ENCODE assay signal across 27 cellular contexts in genomic region chr1:231058416-231059109, GRCh38. TPM values are rescaled to one million over a fixed set of nuclear protein-coding genes. Genes with fewer than 3 reads are reported as not detected.
DNase-seq lines count a peak whose midpoint lies in the region; ATAC-seq, FAIRE-seq and TF ChIP-seq lines count a peak whose summit lies in the region.
"Had no signal": no experiment of that assay in that cellular context is flagged by ENCODE, and none has a peak within 500 bp of the region (broad histone marks: within the 10 kb centered on the region; RNA-seq: fewer than 3 reads in every experiment).

No MANE protein-coding gene starts in this region.

- H3K9me1 ChIP-seq in K562 (ENCODE audit: control insufficient read depth, insufficient read depth, low read length), result no peaks in the 10 kb centered on the region

- no peak overlapping the region for H3K27ac ChIP-seq in K562 (ENCODE audit: extremely low read depth, low read depth, low read length)
- H3K27ac ChIP-seq: BLaER1, cardiac muscle cell, gastrocnemius medialis, HL-60, psoas muscle, upper lobe of left lung had no signal

- intact Hi-C loops in Calu3 (cut with micrococcal nuclease; ENCODE audit: unreplicated experiment), result no loop called here
- intact Hi-C loops in K562 (cut with micrococcal nuclease), result no loop called here
- intact Hi-C loops in mucosa of descending colon (cut with DNase I, micrococcal nuclease), result no loop called here

- no peak for TF ChIP-seq RAD21 in K562 (CRISPR knock-in tag; conservative IDR thresholded peaks at IDR 0.05 in 1 of 2, IDR thresholded peaks at IDR 0.05 in 1 of 2)

- no peaks in the 10 kb centered on the region for H3K27me3 ChIP-seq in K562 (ENCODE audit: control insufficient read depth in 2 of 2, insufficient read depth in 2 of 2, low read length in 2 of 2)
- H3K27me3 ChIP-seq: BLaER1, cardiac muscle cell, gastrocnemius medialis, upper lobe of left lung had no signal

- no peak overlapping the region for H3K4me2 ChIP-seq in K562 (ENCODE audit: insufficient read depth, low read length)
- H3K4me2 ChIP-seq: BLaER1 had no signal

- CTCF ChIA-PET in Calu3 (lab: Charles Lee), result interaction anchor here (0.8 to 1.5 kb wide), 4 partner anchors 18 to 81 kb away, joined by 3 to 8 read pairs (median 3); partner anchors contain the start of gene FAM89A
- CTCF ChIA-PET in K562 (lab: Yijun Ruan, JAX; ENCODE audit: low intra/inter-chr PET ratio), result no interaction called here

- no peaks in the 10 kb centered on the region for H3K36me3 ChIP-seq in K562 (ENCODE audit: control insufficient read depth, insufficient read depth, low read length)
- H3K36me3 ChIP-seq in mucosa of descending colon (ENCODE audit: low read depth), result no peaks in the 10 kb centered on the region
- H3K36me3 ChIP-seq: BLaER1, cardiac muscle cell, gastrocnemius medialis, upper lobe of left lung had no signal

- peaks cover 21% of the 10 kb centered on the region for H3K4me1 Mint-ChIP-seq in Calu3 (ENCODE audit: low read depth, unreplicated experiment)
- peaks cover 5 to 6% of the 10 kb centered on the region in 2 donors for H3K4me1 Mint-ChIP-seq in stimulated activated naive B cell treated with anti-CD40 and anti-IgM and Interleukin-4, amounts not matched to agents 10 μg/mL and 1 μg/mL and 100 μg/mL, for 72 hours
- H3K4me1 Mint-ChIP-seq: WTC11 had no signal

- H3K27ac Mint-ChIP-seq in Calu3 (ENCODE audit: unreplicated experiment), result peak overlapping the region; percentile 8
- no peak overlapping the region for H3K27ac Mint-ChIP-seq in stimulated activated naive B cell treated with anti-CD40 and anti-IgM and Interleukin-4, amounts not matched to agents 10 μg/mL and 1 μg/mL and 100 μg/mL, for 72 hours
- H3K27ac Mint-ChIP-seq: WTC11 had no signal

- ATAC-seq in HG03095 (IDR thresholded peaks at IDR 0.05; ENCODE audit: unreplicated experiment), result peak; percentile 63
- ATAC-seq in K562, result peak; percentile 26
- ATAC-seq in mucosa of descending colon, result peak; percentile 60
- ATAC-seq in stimulated activated naive B cell treated with anti-CD40 and anti-IgM and Interleukin-4, amounts not matched to agents 10 μg/mL and 1 μg/mL and 100 μg/mL, for 72 hours (replicated peaks), result no peak
- ATAC-seq in HG03521 (IDR thresholded peaks at IDR 0.05; ENCODE audit: unreplicated experiment), result no peak
- no peak for ATAC-seq in HG02759 (IDR thresholded peaks at IDR 0.05; ENCODE audit: unreplicated experiment)
- ATAC-seq: gastrocnemius medialis, psoas muscle, WTC11 had no signal

- DNase-seq in Calu3 (peak; percentile 85), K562 (ENCODE audit: extremely low read depth in 1 of 4, low spot score in 3 of 4) (no peak), mucosa of descending colon (no peak), islet precursor cell (no peak)
- no peak for DNase-seq in stimulated activated naive B cell treated with anti-CD40 and anti-IgM and Interleukin-4, amounts not matched to agents 10 μg/mL and 1 μg/mL and 100 μg/mL, for 72 hours
- DNase-seq: activated CD4-positive, alpha-beta T cell treated with anti-CD3 and anti-CD28 coated beads, Interleukin-2, amount 50 U/mL, for 4 hours; activated CD8-positive, alpha-beta memory T cell treated with anti-CD3 and anti-CD28 coated beads, Interleukin-2, amount 50 U/mL, for 4 hours; activated naive CD4-positive, alpha-beta T cell treated with anti-CD3 and anti-CD28 coated beads, Interleukin-2, amount 50 U/mL, for 16 hours; anterior cingulate cortex; gastrocnemius medialis; hypothalamus; IMR-90; NCI-H1105; NCI-H1930; NCI-H526 treated with DMSO at 0.1 percent for 48 hours; psoas muscle; T-helper 9 cell; upper lobe of left lung had no signal

- no peak for TF ChIP-seq EP300 in K562 (IDR thresholded peaks at IDR 0.05; ENCODE audit: low read length)

- no peaks in the 10 kb centered on the region for H3K36me3 Mint-ChIP-seq in Calu3 (ENCODE audit: insufficient read depth, unreplicated experiment)
- no peaks in the 10 kb centered on the region for H3K36me3 Mint-ChIP-seq in stimulated activated naive B cell treated with anti-CD40 and anti-IgM and Interleukin-4, amounts not matched to agents 10 μg/mL and 1 μg/mL and 100 μg/mL, for 72 hours
- H3K36me3 Mint-ChIP-seq: WTC11 had no signal

- no peak overlapping the region for H3K9ac ChIP-seq in K562 (ENCODE audit: insufficient read depth in 1 of 2, low read depth in 2 of 2, low read length in 2 of 2)
- H3K9ac ChIP-seq: BLaER1 had no signal

- TF ChIP-seq POLR2A in K562 (conservative IDR thresholded peaks at IDR 0.05), result no peak

- no peaks in the 10 kb centered on the region for H3K79me2 ChIP-seq in K562 (ENCODE audit: control insufficient read depth, insufficient read depth, low read length)

- peaks cover 2% of the 10 kb centered on the region; the same call in 1 of the 2 replicates for H3K9me3 ChIP-seq in K562 (replicated peaks; ENCODE audit: control insufficient read depth, insufficient read depth, low read depth, low read length)
- H3K9me3 ChIP-seq in mucosa of descending colon, result no peaks in the 10 kb centered on the region
- H3K9me3 ChIP-seq: gastrocnemius medialis, upper lobe of left lung had no signal

- peaks cover 0 to 12% of the 10 kb centered on the region in 2 experiments; a peak in 4 of 5 replicates for H3K4me1 ChIP-seq in K562 (replicated peaks in 1 of 2; ENCODE audit: control insufficient read depth in 2 of 2, insufficient read depth in 2 of 2, low read length in 2 of 2)
- peaks cover 4% of the 10 kb centered on the region for H3K4me1 ChIP-seq in mucosa of descending colon (ENCODE audit: low read depth)
- H3K4me1 ChIP-seq: psoas muscle had no signal

- H3K4me3 ChIP-seq in K562 (no peak overlapping the region), mucosa of descending colon (no peak overlapping the region)
- H3K4me3 ChIP-seq: BLaER1, cardiac muscle cell, gastrocnemius medialis, psoas muscle, upper lobe of left lung had no signal

- no peaks in the 10 kb centered on the region for H3K27me3 Mint-ChIP-seq in Calu3 (ENCODE audit: unreplicated experiment)
- H3K27me3 Mint-ChIP-seq in stimulated activated naive B cell treated with anti-CD40 and anti-IgM and Interleukin-4, amounts not matched to agents 10 μg/mL and 1 μg/mL and 100 μg/mL, for 72 hours, result peaks cover 12 to 16% of the 10 kb centered on the region in 2 donors

- POLR2A ChIA-PET in K562 (lab: Yijun Ruan, JAX), result interaction anchor here (0.7 to 1.9 kb wide), 5 partner anchors 8 to 20 kb away, joined by 3 to 9 read pairs (median 3); partner anchors contain the start of gene FAM89A

- no peak overlapping the region for H3K4me3 Mint-ChIP-seq in Calu3 (ENCODE audit: low read depth, unreplicated experiment)
- H3K4me3 Mint-ChIP-seq in stimulated activated naive B cell treated with anti-CD40 and anti-IgM and Interleukin-4, amounts not matched to agents 10 μg/mL and 1 μg/mL and 100 μg/mL, for 72 hours, result no peak overlapping the region
- H3K4me3 Mint-ChIP-seq: WTC11 had no signal

- no peak for FAIRE-seq in K562 (lab: Jason Lieb, UNC)
- FAIRE-seq: GM12891, H1 had no signal

- H2AFZ ChIP-seq in K562 (ENCODE audit: low read depth, low read length), result no peak overlapping the region

- H3K9me3 Mint-ChIP-seq in Calu3 (ENCODE audit: low read depth, unreplicated experiment), result peaks cover 3% of the 10 kb centered on the region
- no peaks in the 10 kb centered on the region for H3K9me3 Mint-ChIP-seq in stimulated activated naive B cell treated with anti-CD40 and anti-IgM and Interleukin-4, amounts not matched to agents 10 μg/mL and 1 μg/mL and 100 μg/mL, for 72 hours
- H3K9me3 Mint-ChIP-seq: WTC11 had no signal

- in situ Hi-C loops in K562 (cut with MboI), result no loop called here

- 44% methylated on average over 8 of the region's 8 CpGs for WGBS in K562 (ENCODE audit: insufficient coverage, low coverage, missing lambda C conversion rate)

- no peaks in the 10 kb centered on the region for H4K20me1 ChIP-seq in K562 (replicated peaks; ENCODE audit: control insufficient read depth, insufficient read depth, low read length)
- H4K20me1 ChIP-seq: BLaER1 had no signal

- TF ChIP-seq CTCF in Calu3 (IDR thresholded peaks at IDR 0.05; ENCODE audit: unreplicated experiment), result no peak
- no peak for TF ChIP-seq CTCF in K562 (IDR thresholded peaks at IDR 0.05 in 2 of 3, conservative IDR thresholded peaks at IDR 0.05 in 1 of 3; ENCODE audit: insufficient read depth in 2 of 3, low read depth in 1 of 3, low read length in 3 of 3)
- TF ChIP-seq CTCF in mucosa of descending colon (IDR thresholded peaks at IDR 0.05), result no peak

- BruUV-seq in Calu3 (replicated peaks; lab: Mats Ljungman, UMichigan) (no TSS peak), K562 (replicated peaks; lab: Mats Ljungman, UMichigan) (no TSS peak)

TF ChIP-seq in K562, 482 proteins besides CTCF, POLR2A, EP300 and RAD21 (continues in another document):
- no peak for TF ChIP-seq CXXC5 (CRISPR knock-in tag; IDR thresholded peaks at IDR 0.05)
- no peak for TF ChIP-seq ZNF324 (CRISPR knock-in tag; IDR thresholded peaks at IDR 0.05)
- TF ChIP-seq LEF1 (IDR thresholded peaks at IDR 0.05), result no peak
- no peak for TF ChIP-seq ZNF444 (CRISPR knock-in tag; IDR thresholded peaks at IDR 0.05)
- no peak for TF ChIP-seq XRCC5 (IDR thresholded peaks at IDR 0.05; ENCODE audit: low read depth, low read length)
- TF ChIP-seq ZNF75A (CRISPR knock-in tag; IDR thresholded peaks at IDR 0.05), result no peak
- no peak for TF ChIP-seq SP2 (IDR thresholded peaks at IDR 0.05; ENCODE audit: extremely low read depth, low read depth, low read length, poor library complexity, severe bottlenecking)
- TF ChIP-seq ASH1L (IDR thresholded peaks at IDR 0.05; ENCODE audit: borderline replicate concordance, low read depth, partially characterized antibody), result no peak
- no peak for TF ChIP-seq ZNF253 (CRISPR knock-in tag; conservative IDR thresholded peaks at IDR 0.05)

RNA-seq across cellular contexts. Expression of gene FAM89A, which starts 18.5 kb away (rescaled TPM):
- total RNA-seq in Calu3 (2022) (12.3 and 16.8 TPM in 2 replicates), K562 (2014; rRNA removed) (66.2 TPM in 2 replicates), K562 (2014; rRNA removed; fragmentation: Illumina TruSeq; extraction: Trizol) (43.3 and 43.5 TPM in 2 replicates), K562 (2015; rRNA removed; fragmentation: Illumina TruSeq; extraction: Trizol) (25.1 and 29.3 TPM in 2 replicates), K562 (2021) (56.5 and 56.9 TPM in 2 replicates), mucosa of descending colon (1 to 10 TPM; 2.2 to 4.4 (median 3.0) TPM)
- total RNA-seq in K562 (2011; cell fraction: chromatin; rRNA removed; ENCODE audit: low replicate concordance), result 18.2 and 25.0 TPM in 2 replicates
- total RNA-seq in K562 (2011; cell fraction: nucleolus; rRNA removed), result 12.5 and 13.6 TPM in 2 replicates
- 18.5 and 25.7 TPM in 2 replicates for total RNA-seq in K562 (2011; cell fraction: nucleoplasm; rRNA removed)
- polyA plus RNA-seq in K562 (2011; rRNA removed) (25.6 and 45.4 TPM in 2 replicates), K562 (2014; fragmentation: Illumina TruSeq; extraction: Trizol) (41.0 and 42.1 TPM in 2 replicates), K562 (2014; fragmentation: Nextera tagmentation; extraction: Ambion mirVana) (10 to 100 TPM in 1 of 2 experiments, 1 to 10 TPM in 1; 8.7 to 13.3 TPM), K562 (2014; rRNA removed) (54.5 and 56.0 TPM in 2 replicates)
- polyA plus RNA-seq in K562 (2011; cell fraction: cytosol; rRNA removed), result 26.9 and 37.2 TPM in 2 replicates
- polyA plus RNA-seq in K562 (2011; cell fraction: nucleus; rRNA removed), result 11.3 and 14.9 TPM in 2 replicates
- 41.1 and 110 TPM in 2 replicates for polyA plus RNA-seq in K562 (2012)
- 21.1 and 30.9 TPM in 2 replicates for polyA minus RNA-seq in K562 (2011; rRNA and poly(A)+ RNA removed)
- 6.7 and 15.0 TPM in 2 replicates for polyA minus RNA-seq in K562 (2011; cell fraction: cytosol; rRNA and poly(A)+ RNA removed)
- 8.4 and 9.6 TPM in 2 replicates for polyA minus RNA-seq in K562 (2011; cell fraction: nucleus; rRNA and poly(A)+ RNA removed)

Comparison
In these comparisons a context has a peak if more than half of its experiments do, and no peak if none do; other contexts are left out.
1. ATAC-seq: peak in HG03095 (single experiment), K562 (single experiment) and mucosa of descending colon (single experiment); none in stimulated activated naive B cell treated with anti-CD40 and anti-IgM and Interleukin-4, amounts not matched to agents 10 μg/mL and 1 μg/mL and 100 μg/mL, for 72 hours (0 of 2), HG03521 (single experiment) and HG02759 (single experiment).